17 cellular contexts compared by ENCODE assay signal in the genomic region with DNA sequence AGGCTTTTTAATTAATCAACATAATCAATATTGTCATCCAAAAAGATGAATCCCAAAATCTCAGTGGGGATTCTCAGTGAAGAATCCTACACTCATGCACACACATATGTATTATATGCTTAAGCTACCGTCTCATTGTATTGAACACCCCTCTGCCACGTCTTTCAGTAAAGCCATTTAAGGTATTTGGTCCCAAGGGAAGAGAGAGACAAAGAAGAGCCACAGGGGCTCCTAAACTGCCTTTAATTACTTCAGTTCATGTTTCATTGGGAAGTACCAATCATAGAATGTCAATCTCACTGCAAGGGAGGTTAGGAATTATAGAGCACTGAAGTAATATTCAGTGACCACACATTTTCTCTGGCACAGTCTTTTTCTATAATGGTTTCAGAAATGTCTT.
DNase-seq lines count a peak whose midpoint lies in the region; ATAC-seq lines count a peak whose summit lies in the region.
"Had no signal": no experiment of that assay in that cellular context is flagged by ENCODE, and none has a peak within 500 bp of the region (broad histone marks: within the 10 kb centered on the region; RNA-seq: fewer than 3 reads in every experiment).

No MANE protein-coding gene starts in this region.

- H3K4me1 Mint-ChIP-seq in activated CD4-positive, alpha-beta T cell treated with anti-CD3 and anti-CD28 coated beads for 36 hours = no peaks in the 10 kb centered on the region

- no peak for ATAC-seq in activated CD4-positive, alpha-beta T cell treated with anti-CD3 and anti-CD28 coated beads for 36 hours

- intact Hi-C loops in activated CD4-positive, alpha-beta T cell treated with anti-CD3 and anti-CD28 coated beads for 36 hours (cut with DNase I, micrococcal nuclease) = no loop called here

- no peaks in the 10 kb centered on the region for H3K27me3 Mint-ChIP-seq in activated CD4-positive, alpha-beta T cell treated with anti-CD3 and anti-CD28 coated beads for 36 hours
- H3K27me3 Mint-ChIP-seq: CD4-positive, alpha-beta T cell had no signal

- H3K4me3 Mint-ChIP-seq in activated CD4-positive, alpha-beta T cell treated with anti-CD3 and anti-CD28 coated beads for 36 hours = no peak overlapping the region
- H3K4me3 Mint-ChIP-seq: CD4-positive, alpha-beta T cell had no signal

- CTCF ChIA-PET in activated CD4-positive, alpha-beta T cell treated with anti-CD3 and anti-CD28 coated beads for 36 hours (lab: Charles Lee) = no interaction called here

- no peak overlapping the region for H3K27ac Mint-ChIP-seq in activated CD4-positive, alpha-beta T cell treated with anti-CD3 and anti-CD28 coated beads for 36 hours
- H3K27ac Mint-ChIP-seq: CD4-positive, alpha-beta T cell had no signal

- H3K9me3 Mint-ChIP-seq in activated CD4-positive, alpha-beta T cell treated with anti-CD3 and anti-CD28 coated beads for 36 hours (ENCODE audit: low read depth) = no peaks in the 10 kb centered on the region
- H3K9me3 Mint-ChIP-seq: CD4-positive, alpha-beta T cell had no signal

- POLR2A ChIA-PET in activated CD4-positive, alpha-beta T cell treated with anti-CD3 and anti-CD28 coated beads for 36 hours (lab: Charles Lee) = no interaction called here

- DNase-seq in NCI-H2081 (lab: John Stamatoyannopoulos, UW) (peak; percentile 8 to 43), NCI-H2081 treated with DMSO at 0.1 percent for 48 hours (lab: John Stamatoyannopoulos, UW) (no peak), NCI-H748 treated with DMSO at 0.1 percent for 48 hours (lab: John Stamatoyannopoulos, UW) (peak; percentile 24), iPS DF 4.7 (ENCODE audit: extremely low read depth, low spot score) (peak; percentile 16), SIG-M5 (lab: John Stamatoyannopoulos, UW) (no peak)
- no peak for DNase-seq in effector CD8-positive, alpha-beta T cell (lab: John Stamatoyannopoulos, UW)
- no peak for DNase-seq in activated CD4-positive, alpha-beta T cell treated with anti-CD3 and anti-CD28 coated beads for 36 hours
- DNase-seq: BE2C; CD4-positive, alpha-beta T cell; DMS153; GDM1; HCEC 1CT; Kasumi-1; MG63; NCI-H1048; NCI-H187; PC-9 had no signal

- H3K36me3 Mint-ChIP-seq in activated CD4-positive, alpha-beta T cell treated with anti-CD3 and anti-CD28 coated beads for 36 hours (ENCODE audit: low read depth) = no peaks in the 10 kb centered on the region

Comparison
In these comparisons a context has a peak if more than half of its experiments do, and no peak if none do; other contexts are left out.
1. DNase-seq: peak in NCI-H2081 (2 of 2), NCI-H748 treated with DMSO at 0.1 percent for 48 hours (single experiment) and iPS DF 4.7 (single experiment); none in NCI-H2081 treated with DMSO at 0.1 percent for 48 hours (single experiment), effector CD8-positive, alpha-beta T cell (single experiment), SIG-M5 (single experiment) and activated CD4-positive, alpha-beta T cell treated with anti-CD3 and anti-CD28 coated beads for 36 hours (single experiment).